Comparison of ENCODE assay signal across 17 cellular contexts in genomic region chr3:7917443-7918151, GRCh38.
DNase-seq lines count a peak whose midpoint lies in the region; ATAC-seq and TF ChIP-seq lines count a peak whose summit lies in the region.
"Had no signal": no experiment of that assay in that cellular context is flagged by ENCODE, and none has a peak within 500 bp of the region (broad histone marks: within the 10 kb centered on the region; RNA-seq: fewer than 3 reads in every experiment).

No MANE protein-coding gene starts in this region.

- H3K9ac ChIP-seq in SK-N-SH = no peak overlapping the region

- no peaks in the 10 kb centered on the region for H3F3A ChIP-seq in SK-N-SH (replicated peaks; ENCODE audit: insufficient read depth)

- peak overlapping the region; percentile 16 for H3K4me3 Mint-ChIP-seq in activated naive CD4-positive, alpha-beta T cell treated with anti-CD3 and anti-CD28 coated beads, Interleukin-2, amount 50 U/mL, for 24 hours

- no peak overlapping the region for H2AFZ ChIP-seq in SK-N-SH (ENCODE audit: low read depth)

- H3K9me3 Mint-ChIP-seq in activated naive CD4-positive, alpha-beta T cell treated with anti-CD3 and anti-CD28 coated beads, Interleukin-2, amount 50 U/mL, for 24 hours = peaks cover 6% of the 10 kb centered on the region

- no peak overlapping the region for H3K27ac ChIP-seq in SK-N-SH (ENCODE audit: low read depth in 2 of 2, low read length in 1 of 2)
- H3K27ac ChIP-seq: HL-60, right atrium auricular region, testis had no signal

- H3K27me3 ChIP-seq in SK-N-SH (ENCODE audit: insufficient read depth) = no peaks in the 10 kb centered on the region
- H3K27me3 ChIP-seq: right atrium auricular region, testis had no signal

- POLR2A ChIA-PET in SK-N-SH (lab: Yijun Ruan, JAX) = no interaction called here

- TF ChIP-seq RAD21 in SK-N-SH (IDR thresholded peaks at IDR 0.05; ENCODE audit: low read length) = no peak

- H3K4me3 ChIP-seq in SK-N-SH (ENCODE audit: low read depth in 2 of 2, low read length in 1 of 2) = no peak overlapping the region
- H3K4me3 ChIP-seq: right atrium auricular region, testis had no signal

- TF ChIP-seq EP300 in SK-N-SH (IDR thresholded peaks at IDR 0.05; ENCODE audit: borderline replicate concordance in 1 of 2, low read depth in 1 of 2, low read length in 1 of 2) = no peak

- H3K36me3 ChIP-seq in SK-N-SH (replicated peaks in 1 of 2; ENCODE audit: control insufficient read depth in 1 of 2, insufficient read depth in 2 of 2, low read length in 1 of 2) = no peaks in the 10 kb centered on the region
- H3K36me3 ChIP-seq: right atrium auricular region had no signal

- H3K27ac Mint-ChIP-seq in activated naive CD4-positive, alpha-beta T cell treated with anti-CD3 and anti-CD28 coated beads, Interleukin-2, amount 50 U/mL, for 24 hours = peak overlapping the region; percentile 57

- H3K27me3 Mint-ChIP-seq in activated naive CD4-positive, alpha-beta T cell treated with anti-CD3 and anti-CD28 coated beads, Interleukin-2, amount 50 U/mL, for 24 hours = no peaks in the 10 kb centered on the region

- no peaks in the 10 kb centered on the region for H3K9me2 ChIP-seq in SK-N-SH

- no peaks in the 10 kb centered on the region for H3K36me3 Mint-ChIP-seq in activated naive CD4-positive, alpha-beta T cell treated with anti-CD3 and anti-CD28 coated beads, Interleukin-2, amount 50 U/mL, for 24 hours

- WGBS in SK-N-SH (ENCODE audit: low lambda C conversion rate) = 13% methylated on average over 4 of the region's 4 CpGs

- H4K20me1 ChIP-seq in SK-N-SH (ENCODE audit: insufficient read depth) = no peaks in the 10 kb centered on the region

- no peaks in the 10 kb centered on the region for H3K4me1 ChIP-seq in SK-N-SH (ENCODE audit: control insufficient read depth in 1 of 2, insufficient read depth in 2 of 2, low read depth in 1 of 2, low read length in 1 of 2)
- H3K4me1 ChIP-seq: right atrium auricular region, testis had no signal

- peaks cover 35% of the 10 kb centered on the region for H3K4me1 Mint-ChIP-seq in activated naive CD4-positive, alpha-beta T cell treated with anti-CD3 and anti-CD28 coated beads, Interleukin-2, amount 50 U/mL, for 24 hours

- ATAC-seq in HG02884 (IDR thresholded peaks at IDR 0.05; ENCODE audit: unreplicated experiment) (no peak), GM21447 (IDR thresholded peaks at IDR 0.05; ENCODE audit: unreplicated experiment) (no peak)
- ATAC-seq: HCT116 had no signal

- H3K4me2 ChIP-seq in SK-N-SH = no peak overlapping the region

- H3K79me2 ChIP-seq in SK-N-SH (ENCODE audit: insufficient read depth) = no peaks in the 10 kb centered on the region

- TF ChIP-seq CTCF in SK-N-SH (IDR thresholded peaks at IDR 0.05) = no peak

- peak; percentile 10 for DNase-seq in stimulated activated naive CD4-positive, alpha-beta T cell treated with Interleukin-2 at 50 U/mL for 16 hours (lab: John Stamatoyannopoulos, UW)
- DNase-seq in stimulated activated naive CD4-positive, alpha-beta T cell (lab: John Stamatoyannopoulos, UW) = no peak
- DNase-seq in stimulated activated CD4-positive, alpha-beta T cell treated with anti-CD3 and anti-CD28 coated beads, Interleukin-4, amount 100 ng/mL, for 24 hours = peak; percentile 48
- DNase-seq in SK-N-SH = no peak
- DNase-seq: amygdala, NCI-H1417 treated with DMSO at 0.1 percent for 48 hours, NCI-H2081, NCI-H2227 treated with DMSO at 0.1 percent for 48 hours, NCI-H69, SHP77, testis had no signal

- H3K9me3 ChIP-seq in SK-N-SH = no peaks in the 10 kb centered on the region
- H3K9me3 ChIP-seq: right atrium auricular region, testis had no signal

- CTCF ChIA-PET in SK-N-SH (lab: Yijun Ruan, JAX) = no interaction called here

TF ChIP-seq in SK-N-SH, 30 proteins besides CTCF, POLR2A, EP300 and RAD21:
- TF ChIP-seq ELF1 (IDR thresholded peaks at IDR 0.05) (no peak), MEF2A (IDR thresholded peaks at IDR 0.05; ENCODE audit: borderline replicate concordance, low read depth) (no peak), USF1 (IDR thresholded peaks at IDR 0.05; ENCODE audit: borderline replicate concordance, low read depth) (no peak), SMC3 (IDR thresholded peaks at IDR 0.05; ENCODE audit: low read depth, low read length) (no peak), FOSL2 (IDR thresholded peaks at IDR 0.05; ENCODE audit: borderline replicate concordance, low read depth) (no peak), MXI1 (IDR thresholded peaks at IDR 0.05; ENCODE audit: low read depth, low read length) (no peak), NRF1 (IDR thresholded peaks at IDR 0.05; ENCODE audit: low read depth, low read length) (no peak), EZH2phosphoT487 (IDR thresholded peaks at IDR 0.05; ENCODE audit: borderline replicate concordance, low read depth) (no peak)

Comparison
In these comparisons a context has a peak if more than half of its experiments do, and no peak if none do; other contexts are left out.
1. DNase-seq: peak in stimulated activated naive CD4-positive, alpha-beta T cell treated with Interleukin-2 at 50 U/mL for 16 hours (single experiment) and stimulated activated CD4-positive, alpha-beta T cell treated with anti-CD3 and anti-CD28 coated beads, Interleukin-4, amount 100 ng/mL, for 24 hours (single experiment); none in stimulated activated naive CD4-positive, alpha-beta T cell (0 of 6) and SK-N-SH (single experiment).